ENCODE assay signal across 1 cellular context in the genomic region with DNA sequence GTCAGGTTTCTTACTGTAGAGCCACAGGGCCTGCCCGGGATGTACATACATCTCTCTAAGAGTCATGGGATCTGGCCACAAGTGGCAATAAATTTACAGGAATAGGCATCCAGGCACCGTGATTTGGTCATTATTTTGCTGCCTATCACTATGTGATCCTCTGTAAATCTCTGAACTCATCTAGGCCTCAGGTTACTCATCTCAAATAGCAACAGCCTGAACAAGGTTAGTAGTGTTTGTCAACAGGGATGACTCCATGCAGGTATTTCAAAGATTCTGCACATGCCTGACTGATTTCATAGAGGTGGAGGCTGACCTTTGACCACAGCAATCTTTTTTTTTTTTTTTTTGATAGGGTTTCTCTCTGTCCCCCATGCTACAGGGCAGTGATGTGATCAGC.
TF ChIP-seq lines count a peak whose summit lies in the region.

No MANE protein-coding gene starts in this region.

TF ChIP-seq in HepG2, 621 proteins besides CTCF, POLR2A, EP300 and RAD21 (continued from another document and continues in another):
- TF ChIP-seq, protein P1, sequence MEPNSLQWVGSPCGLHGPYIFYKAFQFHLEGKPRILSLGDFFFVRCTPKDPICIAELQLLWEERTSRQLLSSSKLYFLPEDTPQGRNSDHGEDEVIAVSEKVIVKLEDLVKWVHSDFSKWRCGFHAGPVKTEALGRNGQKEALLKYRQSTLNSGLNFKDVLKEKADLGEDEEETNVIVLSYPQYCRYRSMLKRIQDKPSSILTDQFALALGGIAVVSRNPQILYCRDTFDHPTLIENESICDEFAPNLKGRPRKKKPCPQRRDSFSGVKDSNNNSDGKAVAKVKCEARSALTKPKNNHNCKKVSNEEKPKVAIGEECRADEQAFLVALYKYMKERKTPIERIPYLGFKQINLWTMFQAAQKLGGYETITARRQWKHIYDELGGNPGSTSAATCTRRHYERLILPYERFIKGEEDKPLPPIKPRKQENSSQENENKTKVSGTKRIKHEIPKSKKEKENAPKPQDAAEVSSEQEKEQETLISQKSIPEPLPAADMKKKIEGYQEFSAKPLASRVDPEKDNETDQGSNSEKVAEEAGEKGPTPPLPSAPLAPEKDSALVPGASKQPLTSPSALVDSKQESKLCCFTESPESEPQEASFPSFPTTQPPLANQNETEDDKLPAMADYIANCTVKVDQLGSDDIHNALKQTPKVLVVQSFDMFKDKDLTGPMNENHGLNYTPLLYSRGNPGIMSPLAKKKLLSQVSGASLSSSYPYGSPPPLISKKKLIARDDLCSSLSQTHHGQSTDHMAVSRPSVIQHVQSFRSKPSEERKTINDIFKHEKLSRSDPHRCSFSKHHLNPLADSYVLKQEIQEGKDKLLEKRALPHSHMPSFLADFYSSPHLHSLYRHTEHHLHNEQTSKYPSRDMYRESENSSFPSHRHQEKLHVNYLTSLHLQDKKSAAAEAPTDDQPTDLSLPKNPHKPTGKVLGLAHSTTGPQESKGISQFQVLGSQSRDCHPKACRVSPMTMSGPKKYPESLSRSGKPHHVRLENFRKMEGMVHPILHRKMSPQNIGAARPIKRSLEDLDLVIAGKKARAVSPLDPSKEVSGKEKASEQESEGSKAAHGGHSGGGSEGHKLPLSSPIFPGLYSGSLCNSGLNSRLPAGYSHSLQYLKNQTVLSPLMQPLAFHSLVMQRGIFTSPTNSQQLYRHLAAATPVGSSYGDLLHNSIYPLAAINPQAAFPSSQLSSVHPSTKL (CRISPR knock-in tag; IDR thresholded peaks at IDR 0.05): peak; percentile 77
- TF ChIP-seq ZNF501 (CRISPR knock-in tag; IDR thresholded peaks at IDR 0.05) (no peak), ARNT (IDR thresholded peaks at IDR 0.05) (no peak), JARID2 (CRISPR knock-in tag; IDR thresholded peaks at IDR 0.05; ENCODE audit: insufficient replicate concordance) (no peak), ZNF614 (CRISPR knock-in tag; IDR thresholded peaks at IDR 0.05; ENCODE audit: borderline replicate concordance) (0 out of 2 replicates have a peak, but pooled peaks have one; percentile 21), ZNF598 (CRISPR knock-in tag; IDR thresholded peaks at IDR 0.05; ENCODE audit: borderline replicate concordance) (no peak), ZNF878 (CRISPR knock-in tag; IDR thresholded peaks at IDR 0.05) (no peak), POLR2AphosphoS5 (IDR thresholded peaks at IDR 0.05; ENCODE audit: low read depth, low read length) (no peak), GTF3A (CRISPR knock-in tag; conservative IDR thresholded peaks at IDR 0.05) (no peak), CBX1 (IDR thresholded peaks at IDR 0.05; ENCODE audit: low read depth) (no peak), GFI1 (CRISPR knock-in tag; IDR thresholded peaks at IDR 0.05; ENCODE audit: borderline replicate concordance) (peak; percentile 42; the same call in 1 of the 2 replicates), ATF7 (IDR thresholded peaks at IDR 0.05) (peak; percentile 56; the same call in 1 of the 2 replicates), ATF7 (CRISPR knock-in tag; IDR thresholded peaks at IDR 0.05) (no peak), CHD2 (IDR thresholded peaks at IDR 0.05; ENCODE audit: low read depth, low read length) (no peak), SRF (IDR thresholded peaks at IDR 0.05; ENCODE audit: low read depth, low read length) (no peak), MIER3 (CRISPR knock-in tag; IDR thresholded peaks at IDR 0.05; ENCODE audit: borderline replicate concordance) (no peak), SIX4 (CRISPR knock-in tag; IDR thresholded peaks at IDR 0.05) (peak; percentile 73), PAF1 (CRISPR knock-in tag; IDR thresholded peaks at IDR 0.05) (no peak), HOXA7 (CRISPR knock-in tag; IDR thresholded peaks at IDR 0.05) (no peak), FOXK1 (CRISPR knock-in tag; IDR thresholded peaks at IDR 0.05; ENCODE audit: borderline replicate concordance, low read depth) (peak; percentile 83; the same call in 1 of the 2 replicates), JUNB (CRISPR knock-in tag; IDR thresholded peaks at IDR 0.05; ENCODE audit: borderline replicate concordance) (no peak; the same call in 1 of the 2 replicates), SYNCRIP (IDR thresholded peaks at IDR 0.05; ENCODE audit: insufficient read depth, low read depth, low read length) (no peak), HNF4A (CRISPR knock-in tag; IDR thresholded peaks at IDR 0.05) (no peak), KAT7 (CRISPR knock-in tag; IDR thresholded peaks at IDR 0.05; ENCODE audit: borderline replicate concordance) (no peak), NFKBIZ (CRISPR knock-in tag; IDR thresholded peaks at IDR 0.05) (no peak), PAWR (CRISPR knock-in tag; IDR thresholded peaks at IDR 0.05; ENCODE audit: borderline replicate concordance) (no peak), RFXANK (CRISPR knock-in tag; IDR thresholded peaks at IDR 0.05) (no peak), HDAC2 (CRISPR knock-in tag; IDR thresholded peaks at IDR 0.05) (0 out of 2 replicates have a peak, but pooled peaks have one; percentile 27), ZNF431 (CRISPR knock-in tag; IDR thresholded peaks at IDR 0.05; ENCODE audit: borderline replicate concordance, low read depth) (no peak), PAX8 (CRISPR knock-in tag; IDR thresholded peaks at IDR 0.05; ENCODE audit: borderline replicate concordance) (no peak), ZMYM3 (CRISPR knock-in tag; IDR thresholded peaks at IDR 0.05) (no peak), NR2F1 (CRISPR knock-in tag; IDR thresholded peaks at IDR 0.05) (peak; percentile 63 to 91; a peak in 3 of 4 replicates), SMC3 (IDR thresholded peaks at IDR 0.05; ENCODE audit: low read length) (0 out of 2 replicates have a peak, but pooled peaks have one; percentile 5), TCF7 (IDR thresholded peaks at IDR 0.05; ENCODE audit: low read depth) (peak; percentile 33; the same call in 1 of the 2 replicates), NAIF1 (CRISPR knock-in tag; IDR thresholded peaks at IDR 0.05; ENCODE audit: borderline replicate concordance) (no peak), ZNF350 (CRISPR knock-in tag; IDR thresholded peaks at IDR 0.05; ENCODE audit: borderline replicate concordance, low read depth) (no peak), RXRB (CRISPR knock-in tag; IDR thresholded peaks at IDR 0.05; ENCODE audit: borderline replicate concordance) (peak; percentile 46; the same call in 1 of the 2 replicates), HMG20B (CRISPR knock-in tag; conservative IDR thresholded peaks at IDR 0.05) (no peak), PCBP2 (optimal IDR thresholded peaks at IDR 0.05; ENCODE audit: low read depth, low read length, poor library complexity, severe bottlenecking) (no peak), ZBTB7A (CRISPR knock-in tag; IDR thresholded peaks at IDR 0.05) (no peak), ASH2L (IDR thresholded peaks at IDR 0.05; ENCODE audit: insufficient read length, low read depth, low read length) (no peak), KDM6A (CRISPR knock-in tag; IDR thresholded peaks at IDR 0.05; ENCODE audit: low read depth) (peak; percentile 36; the same call in 1 of the 2 replicates), PHF20 (CRISPR knock-in tag; IDR thresholded peaks at IDR 0.05) (no peak), TSC22D2 (CRISPR knock-in tag; IDR thresholded peaks at IDR 0.05; ENCODE audit: borderline replicate concordance) (no peak), SMAD9 (CRISPR knock-in tag; IDR thresholded peaks at IDR 0.05) (no peak), ZFYVE20 (CRISPR knock-in tag; IDR thresholded peaks at IDR 0.05; ENCODE audit: borderline replicate concordance, low read depth) (no peak), ZNF83 (CRISPR knock-in tag; IDR thresholded peaks at IDR 0.05; ENCODE audit: borderline replicate concordance) (no peak), NR1H2 (CRISPR knock-in tag; IDR thresholded peaks at IDR 0.05; ENCODE audit: borderline replicate concordance, low read depth) (no peak), ZNF547 (CRISPR knock-in tag; IDR thresholded peaks at IDR 0.05) (no peak), HNRNPK (IDR thresholded peaks at IDR 0.05; ENCODE audit: low read depth, low read length, poor library complexity, severe bottlenecking) (no peak)
- TF ChIP-seq, protein P2, sequence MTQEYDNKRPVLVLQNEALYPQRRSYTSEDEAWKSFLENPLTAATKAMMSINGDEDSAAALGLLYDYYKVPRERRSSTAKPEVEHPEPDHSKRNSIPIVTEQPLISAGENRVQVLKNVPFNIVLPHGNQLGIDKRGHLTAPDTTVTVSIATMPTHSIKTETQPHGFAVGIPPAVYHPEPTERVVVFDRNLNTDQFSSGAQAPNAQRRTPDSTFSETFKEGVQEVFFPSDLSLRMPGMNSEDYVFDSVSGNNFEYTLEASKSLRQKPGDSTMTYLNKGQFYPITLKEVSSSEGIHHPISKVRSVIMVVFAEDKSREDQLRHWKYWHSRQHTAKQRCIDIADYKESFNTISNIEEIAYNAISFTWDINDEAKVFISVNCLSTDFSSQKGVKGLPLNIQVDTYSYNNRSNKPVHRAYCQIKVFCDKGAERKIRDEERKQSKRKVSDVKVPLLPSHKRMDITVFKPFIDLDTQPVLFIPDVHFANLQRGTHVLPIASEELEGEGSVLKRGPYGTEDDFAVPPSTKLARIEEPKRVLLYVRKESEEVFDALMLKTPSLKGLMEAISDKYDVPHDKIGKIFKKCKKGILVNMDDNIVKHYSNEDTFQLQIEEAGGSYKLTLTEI (CRISPR knock-in tag; conservative IDR thresholded peaks at IDR 0.05): no peak
- TF ChIP-seq, protein P3, sequence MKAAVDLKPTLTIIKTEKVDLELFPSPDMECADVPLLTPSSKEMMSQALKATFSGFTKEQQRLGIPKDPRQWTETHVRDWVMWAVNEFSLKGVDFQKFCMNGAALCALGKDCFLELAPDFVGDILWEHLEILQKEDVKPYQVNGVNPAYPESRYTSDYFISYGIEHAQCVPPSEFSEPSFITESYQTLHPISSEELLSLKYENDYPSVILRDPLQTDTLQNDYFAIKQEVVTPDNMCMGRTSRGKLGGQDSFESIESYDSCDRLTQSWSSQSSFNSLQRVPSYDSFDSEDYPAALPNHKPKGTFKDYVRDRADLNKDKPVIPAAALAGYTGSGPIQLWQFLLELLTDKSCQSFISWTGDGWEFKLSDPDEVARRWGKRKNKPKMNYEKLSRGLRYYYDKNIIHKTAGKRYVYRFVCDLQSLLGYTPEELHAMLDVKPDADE (CRISPR knock-in tag; IDR thresholded peaks at IDR 0.05): no peak
- TF ChIP-seq, protein P4, sequence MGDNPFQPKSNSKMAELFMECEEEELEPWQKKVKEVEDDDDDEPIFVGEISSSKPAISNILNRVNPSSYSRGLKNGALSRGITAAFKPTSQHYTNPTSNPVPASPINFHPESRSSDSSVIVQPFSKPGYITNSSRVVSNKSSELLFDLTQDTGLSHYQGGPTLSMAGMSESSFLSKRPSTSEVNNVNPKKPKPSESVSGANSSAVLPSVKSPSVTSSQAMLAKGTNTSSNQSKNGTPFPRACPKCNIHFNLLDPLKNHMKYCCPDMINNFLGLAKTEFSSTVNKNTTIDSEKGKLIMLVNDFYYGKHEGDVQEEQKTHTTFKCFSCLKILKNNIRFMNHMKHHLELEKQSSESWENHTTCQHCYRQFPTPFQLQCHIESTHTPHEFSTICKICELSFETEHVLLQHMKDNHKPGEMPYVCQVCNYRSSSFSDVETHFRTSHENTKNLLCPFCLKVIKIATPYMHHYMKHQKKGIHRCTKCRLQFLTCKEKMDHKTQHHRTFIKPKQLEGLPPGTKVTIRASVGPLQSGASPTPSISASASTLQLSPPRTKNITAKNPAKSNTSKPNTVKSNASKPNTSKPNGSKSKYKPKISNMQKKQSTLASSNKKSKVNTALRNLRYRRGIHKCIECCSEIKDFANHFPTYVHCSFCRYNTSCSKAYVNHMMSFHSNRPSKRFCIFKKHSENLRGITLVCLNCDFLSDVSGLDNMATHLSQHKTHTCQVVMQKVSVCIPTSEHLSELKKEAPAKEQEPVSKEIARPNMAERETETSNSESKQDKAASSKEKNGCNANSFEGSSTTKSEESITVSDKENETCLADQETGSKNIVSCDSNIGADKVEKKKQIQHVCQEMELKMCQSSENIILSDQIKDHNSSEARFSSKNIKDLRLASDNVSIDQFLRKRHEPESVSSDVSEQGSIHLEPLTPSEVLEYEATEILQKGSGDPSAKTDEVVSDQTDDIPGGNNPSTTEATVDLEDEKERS (CRISPR knock-in tag; IDR thresholded peaks at IDR 0.05): no peak
- TF ChIP-seq, protein P5, sequence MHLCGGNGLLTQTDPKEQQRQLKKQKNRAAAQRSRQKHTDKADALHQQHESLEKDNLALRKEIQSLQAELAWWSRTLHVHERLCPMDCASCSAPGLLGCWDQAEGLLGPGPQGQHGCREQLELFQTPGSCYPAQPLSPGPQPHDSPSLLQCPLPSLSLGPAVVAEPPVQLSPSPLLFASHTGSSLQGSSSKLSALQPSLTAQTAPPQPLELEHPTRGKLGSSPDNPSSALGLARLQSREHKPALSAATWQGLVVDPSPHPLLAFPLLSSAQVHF (CRISPR knock-in tag; IDR thresholded peaks at IDR 0.05): no peak
- TF ChIP-seq, protein P6, sequence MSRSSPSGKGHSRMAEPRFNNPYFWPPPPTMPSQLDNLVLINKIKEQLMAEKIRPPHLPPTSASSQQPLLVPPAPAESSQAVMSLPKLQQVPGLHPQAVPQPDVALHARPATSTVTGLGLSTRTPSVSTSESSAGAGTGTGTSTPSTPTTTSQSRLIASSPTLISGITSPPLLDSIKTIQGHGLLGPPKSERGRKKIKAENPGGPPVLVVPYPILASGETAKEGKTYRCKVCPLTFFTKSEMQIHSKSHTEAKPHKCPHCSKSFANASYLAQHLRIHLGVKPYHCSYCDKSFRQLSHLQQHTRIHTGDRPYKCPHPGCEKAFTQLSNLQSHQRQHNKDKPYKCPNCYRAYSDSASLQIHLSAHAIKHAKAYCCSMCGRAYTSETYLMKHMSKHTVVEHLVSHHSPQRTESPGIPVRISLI (CRISPR knock-in tag; IDR thresholded peaks at IDR 0.05; ENCODE audit: borderline replicate concordance): peak; percentile 89; the same call in 1 of the 2 replicates
- TF ChIP-seq, protein P7, sequence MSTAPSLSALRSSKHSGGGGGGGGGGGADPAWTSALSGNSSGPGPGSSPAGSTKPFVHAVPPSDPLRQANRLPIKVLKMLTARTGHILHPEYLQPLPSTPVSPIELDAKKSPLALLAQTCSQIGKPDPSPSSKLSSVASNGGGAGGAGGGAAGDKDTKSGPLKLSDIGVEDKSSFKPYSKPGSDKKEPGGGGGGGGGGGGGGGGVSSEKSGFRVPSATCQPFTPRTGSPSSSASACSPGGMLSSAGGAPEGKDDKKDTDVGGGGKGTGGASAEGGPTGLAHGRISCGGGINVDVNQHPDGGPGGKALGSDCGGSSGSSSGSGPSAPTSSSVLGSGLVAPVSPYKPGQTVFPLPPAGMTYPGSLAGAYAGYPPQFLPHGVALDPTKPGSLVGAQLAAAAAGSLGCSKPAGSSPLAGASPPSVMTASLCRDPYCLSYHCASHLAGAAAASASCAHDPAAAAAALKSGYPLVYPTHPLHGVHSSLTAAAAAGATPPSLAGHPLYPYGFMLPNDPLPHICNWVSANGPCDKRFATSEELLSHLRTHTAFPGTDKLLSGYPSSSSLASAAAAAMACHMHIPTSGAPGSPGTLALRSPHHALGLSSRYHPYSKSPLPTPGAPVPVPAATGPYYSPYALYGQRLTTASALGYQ (CRISPR knock-in tag; IDR thresholded peaks at IDR 0.05): no peak
- TF ChIP-seq, protein P8, sequence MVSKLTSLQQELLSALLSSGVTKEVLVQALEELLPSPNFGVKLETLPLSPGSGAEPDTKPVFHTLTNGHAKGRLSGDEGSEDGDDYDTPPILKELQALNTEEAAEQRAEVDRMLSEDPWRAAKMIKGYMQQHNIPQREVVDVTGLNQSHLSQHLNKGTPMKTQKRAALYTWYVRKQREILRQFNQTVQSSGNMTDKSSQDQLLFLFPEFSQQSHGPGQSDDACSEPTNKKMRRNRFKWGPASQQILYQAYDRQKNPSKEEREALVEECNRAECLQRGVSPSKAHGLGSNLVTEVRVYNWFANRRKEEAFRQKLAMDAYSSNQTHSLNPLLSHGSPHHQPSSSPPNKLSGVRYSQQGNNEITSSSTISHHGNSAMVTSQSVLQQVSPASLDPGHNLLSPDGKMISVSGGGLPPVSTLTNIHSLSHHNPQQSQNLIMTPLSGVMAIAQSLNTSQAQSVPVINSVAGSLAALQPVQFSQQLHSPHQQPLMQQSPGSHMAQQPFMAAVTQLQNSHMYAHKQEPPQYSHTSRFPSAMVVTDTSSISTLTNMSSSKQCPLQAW (CRISPR knock-in tag; IDR thresholded peaks at IDR 0.05): no peak
